8 cellular contexts compared by ENCODE assay signal in genomic region chr11:6234314-6235031, GRCh38. TPM values are rescaled to one million over a fixed set of nuclear protein-coding genes. Genes with fewer than 3 reads are reported as not detected.
DNase-seq lines count a peak whose midpoint lies in the region; ATAC-seq and TF ChIP-seq lines count a peak whose summit lies in the region.

FHIP1B (minus strand) TSS chr11:6234636; CDS start chr11:6224516, 10,120 bp downstream.

- no peaks in the 10 kb centered on the region for H3K36me3 ChIP-seq in BE2C

- H3K27me3 Mint-ChIP-seq in activated CD4-positive, alpha-beta T cell treated with anti-CD3 and anti-CD28 coated beads, Interleukin-2, amount 10 ng/mL, durations not matched to agents 7 days and 5 days: no peaks in the 10 kb centered on the region

- DNase-seq in BE2C: peak; percentile 96
- DNase-seq in NCI-H526 treated with DMSO at 0.1 percent for 48 hours (lab: John Stamatoyannopoulos, UW): peak; percentile 100
- peak; percentile 100 for DNase-seq in activated CD4-positive, alpha-beta T cell treated with anti-CD3 and anti-CD28 coated beads, Interleukin-2, amount 10 ng/mL, durations not matched to agents 7 days and 5 days
- peak; percentile 91 for DNase-seq in cortex of kidney (lab: John Stamatoyannopoulos, UW)
- peak; percentile 99 to 100 for DNase-seq in left colon
- peak; percentile 98 to 99 for DNase-seq in stimulated activated CD4-positive, alpha-beta T cell treated with anti-CD3 and anti-CD28 coated beads, Interleukin-2, amount 100 ng/mL, for 24 hours

- H3K4me3 ChIP-seq in BE2C (ENCODE audit: low read depth, low read length): peak within 1 kb of the TSS; percentile 86

- no peaks in the 10 kb centered on the region for H3K9me3 Mint-ChIP-seq in activated CD4-positive, alpha-beta T cell treated with anti-CD3 and anti-CD28 coated beads, Interleukin-2, amount 10 ng/mL, durations not matched to agents 7 days and 5 days

- H3K4me1 ChIP-seq in BE2C: no peaks in the 10 kb centered on the region

- intact Hi-C loops in left colon (cut with DNase I, micrococcal nuclease): loop anchor here in 1 of 2 donors (5.0 kb wide), 1 partner anchor 83 kb away; no protein-coding TSS in a partner anchor

- ATAC-seq in GM19324 (IDR thresholded peaks at IDR 0.05; ENCODE audit: low FRiP score, unreplicated experiment): peak; percentile 98
- peak; percentile 93 for ATAC-seq in HG03469 (IDR thresholded peaks at IDR 0.05; ENCODE audit: unreplicated experiment)
- ATAC-seq in left colon: peak; percentile 87

- peaks cover 40% of the 10 kb centered on the region for H3K4me1 Mint-ChIP-seq in activated CD4-positive, alpha-beta T cell treated with anti-CD3 and anti-CD28 coated beads, Interleukin-2, amount 10 ng/mL, durations not matched to agents 7 days and 5 days

- H3K36me3 Mint-ChIP-seq in activated CD4-positive, alpha-beta T cell treated with anti-CD3 and anti-CD28 coated beads, Interleukin-2, amount 10 ng/mL, durations not matched to agents 7 days and 5 days (ENCODE audit: low read depth): peaks cover 3% of the 10 kb centered on the region

- peak within 1 kb of the TSS; percentile 95 for H3K27ac Mint-ChIP-seq in activated CD4-positive, alpha-beta T cell treated with anti-CD3 and anti-CD28 coated beads, Interleukin-2, amount 10 ng/mL, durations not matched to agents 7 days and 5 days

- POLR2A ChIA-PET in activated CD4-positive, alpha-beta T cell treated with anti-CD3 and anti-CD28 coated beads, Interleukin-2, amount 10 ng/mL, durations not matched to agents 7 days and 5 days (lab: Charles Lee): no interaction called here

- H3K4me3 Mint-ChIP-seq in activated CD4-positive, alpha-beta T cell treated with anti-CD3 and anti-CD28 coated beads, Interleukin-2, amount 10 ng/mL, durations not matched to agents 7 days and 5 days: peak within 1 kb of the TSS; percentile 99

- no peaks in the 10 kb centered on the region for H3K27me3 ChIP-seq in BE2C

- no peaks in the 10 kb centered on the region for H3K9me3 ChIP-seq in BE2C

- no peak for TF ChIP-seq CTCF in BE2C (IDR thresholded peaks at IDR 0.05; ENCODE audit: low read depth, low read length)

- CTCF ChIA-PET in activated CD4-positive, alpha-beta T cell treated with anti-CD3 and anti-CD28 coated beads, Interleukin-2, amount 10 ng/mL, durations not matched to agents 7 days and 5 days (lab: Charles Lee): interaction anchor here (0.7 to 2.1 kb wide), 5 partner anchors 8 to 120 kb away, joined by 3 to 9 read pairs (median 3); no protein-coding TSS in a partner anchor

RNA-seq across cellular contexts. Expression of gene FHIP1B, which starts in this region (rescaled TPM):
- polyA plus RNA-seq in BE2C (2012; ENCODE audit: insufficient read depth, insufficient read length, low read depth): 60.2 TPM
- total RNA-seq in activated CD4-positive, alpha-beta T cell treated with anti-CD3 and anti-CD28 coated beads, Interleukin-2, amount 10 ng/mL, durations not matched to agents 7 days and 5 days: 10 to 100 TPM; 22.2 to 24.5 TPM
- total RNA-seq in left colon: 100 to 1,000 TPM in 1 of 2 donors, 10 to 100 TPM in 1; 93.2 to 103 TPM

Comparison
In these comparisons a context has a peak if more than half of its experiments do, and no peak if none do; other contexts are left out.
1. Peak in every context shown above with its lines: DNase-seq, ATAC-seq and H3K4me3 ChIP-seq.